In the genomic region with DNA sequence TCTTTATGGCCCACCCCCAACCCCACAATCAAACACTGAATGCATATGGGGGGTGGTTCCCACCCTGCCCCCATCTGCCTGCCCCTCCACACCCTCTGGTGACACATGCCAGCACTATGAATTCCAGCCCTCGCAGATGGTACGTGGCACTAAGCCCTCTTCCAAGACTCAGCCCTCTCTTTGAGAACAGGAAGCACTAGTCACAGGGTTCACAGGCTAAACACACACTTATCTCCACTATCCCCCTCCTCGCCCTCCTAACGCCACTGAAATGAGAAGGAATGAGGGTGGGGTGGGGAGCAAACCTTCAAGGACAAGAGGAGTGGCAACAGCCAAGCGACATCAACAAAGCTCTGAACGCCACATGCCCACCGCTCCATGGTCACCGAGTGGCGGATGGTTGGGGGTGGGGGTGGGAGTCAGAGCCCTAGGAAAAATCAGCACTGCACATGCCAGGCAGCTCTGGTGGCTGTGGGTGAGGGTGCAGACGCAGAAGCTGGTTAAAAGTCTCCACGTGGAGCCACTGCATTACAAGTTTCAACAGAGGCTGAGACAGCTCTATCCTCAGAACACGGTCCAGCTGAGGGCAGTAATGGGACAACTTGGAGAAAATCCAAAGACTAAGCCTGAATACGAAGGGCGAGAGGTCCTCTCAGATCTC, we compare ENCODE assay signal across 8 cellular contexts. TPM values are rescaled to one million over a fixed set of nuclear protein-coding genes. Genes with fewer than 3 reads are reported as not detected.
DNase-seq lines count a peak whose midpoint lies in the region; ATAC-seq and TF ChIP-seq lines count a peak whose summit lies in the region.

No MANE protein-coding gene starts in this region.

- peaks cover 41% of the 10 kb centered on the region for H3K36me3 ChIP-seq in osteoblast (ENCODE audit: insufficient read depth, low read length)

- peak overlapping the region; percentile 68 for H3K4me2 ChIP-seq in osteoblast (ENCODE audit: insufficient read depth, low read length)

- peak; percentile 98 for DNase-seq in AG10803 (ENCODE audit: low read depth)
- peak; percentile 94 for DNase-seq in fibroblast of villous mesenchyme (ENCODE audit: low read depth)
- DNase-seq in osteoblast (ENCODE audit: insufficient read length, low spot score, missing footprints) = peak; percentile 98
- DNase-seq in posterior vena cava (ENCODE audit: low spot score) = no peak
- DNase-seq in UCSD-AML1 (lab: John Stamatoyannopoulos, UW; ENCODE audit: unreplicated experiment) = no peak
- DNase-seq in COLO668 (lab: John Stamatoyannopoulos, UW; ENCODE audit: unreplicated experiment) = no peak
- no peak for DNase-seq in NCI-H2171 (lab: John Stamatoyannopoulos, UW)

- no peaks in the 10 kb centered on the region for H4K20me1 ChIP-seq in osteoblast (ENCODE audit: insufficient read depth, low read length)

- peak overlapping the region; percentile 95 for H3K27ac ChIP-seq in osteoblast (ENCODE audit: low read depth, low read length)

- intact Hi-C loops in posterior vena cava (cut with DNase I) = no loop called here

- H3K4me3 ChIP-seq in AG10803 (ENCODE audit: low read length) (peak overlapping the region; percentile 42), fibroblast of villous mesenchyme (ENCODE audit: low read depth, low read length) (no peak overlapping the region), osteoblast (ENCODE audit: insufficient read depth, low read length) (peak overlapping the region; percentile 46)

- no peaks in the 10 kb centered on the region for H3K27me3 ChIP-seq in osteoblast (ENCODE audit: insufficient read depth, low read length)

- TF ChIP-seq CTCF in AG10803 (conservative IDR thresholded peaks at IDR 0.05; ENCODE audit: low read length) (peak; percentile 55), fibroblast of villous mesenchyme (IDR thresholded peaks at IDR 0.05; ENCODE audit: insufficient read depth, low read depth, low read length) (peak; percentile 31), osteoblast (IDR thresholded peaks at IDR 0.05; ENCODE audit: extremely low read depth, low read depth, low read length) (peak; percentile 40)

- no peak overlapping the region for H2AFZ ChIP-seq in osteoblast (ENCODE audit: low read length)

- peaks cover 36% of the 10 kb centered on the region for H3K79me2 ChIP-seq in osteoblast (ENCODE audit: insufficient read depth, low read length)

- H3K9me3 ChIP-seq in osteoblast (ENCODE audit: low read depth, low read length) = no peaks in the 10 kb centered on the region

- peaks cover 37% of the 10 kb centered on the region for H3K4me1 ChIP-seq in osteoblast (ENCODE audit: insufficient read depth, low read length)

- ATAC-seq in SK-N-SH treated with all-trans-retinoic acid at 6 μM for 48 hours = peak; percentile 80

TF ChIP-seq in SK-N-SH treated with all-trans-retinoic acid at 6 μM for 48 hours, 23 proteins besides CTCF, POLR2A, EP300 and RAD21:
- TF ChIP-seq BACH2 (CRISPR knock-in tag; IDR thresholded peaks at IDR 0.05; ENCODE audit: borderline replicate concordance) = no peak
- no peak for TF ChIP-seq ZNF8 (CRISPR knock-in tag; IDR thresholded peaks at IDR 0.05)
- no peak for TF ChIP-seq ZC3H10 (CRISPR knock-in tag; IDR thresholded peaks at IDR 0.05)
- TF ChIP-seq, protein P1, sequence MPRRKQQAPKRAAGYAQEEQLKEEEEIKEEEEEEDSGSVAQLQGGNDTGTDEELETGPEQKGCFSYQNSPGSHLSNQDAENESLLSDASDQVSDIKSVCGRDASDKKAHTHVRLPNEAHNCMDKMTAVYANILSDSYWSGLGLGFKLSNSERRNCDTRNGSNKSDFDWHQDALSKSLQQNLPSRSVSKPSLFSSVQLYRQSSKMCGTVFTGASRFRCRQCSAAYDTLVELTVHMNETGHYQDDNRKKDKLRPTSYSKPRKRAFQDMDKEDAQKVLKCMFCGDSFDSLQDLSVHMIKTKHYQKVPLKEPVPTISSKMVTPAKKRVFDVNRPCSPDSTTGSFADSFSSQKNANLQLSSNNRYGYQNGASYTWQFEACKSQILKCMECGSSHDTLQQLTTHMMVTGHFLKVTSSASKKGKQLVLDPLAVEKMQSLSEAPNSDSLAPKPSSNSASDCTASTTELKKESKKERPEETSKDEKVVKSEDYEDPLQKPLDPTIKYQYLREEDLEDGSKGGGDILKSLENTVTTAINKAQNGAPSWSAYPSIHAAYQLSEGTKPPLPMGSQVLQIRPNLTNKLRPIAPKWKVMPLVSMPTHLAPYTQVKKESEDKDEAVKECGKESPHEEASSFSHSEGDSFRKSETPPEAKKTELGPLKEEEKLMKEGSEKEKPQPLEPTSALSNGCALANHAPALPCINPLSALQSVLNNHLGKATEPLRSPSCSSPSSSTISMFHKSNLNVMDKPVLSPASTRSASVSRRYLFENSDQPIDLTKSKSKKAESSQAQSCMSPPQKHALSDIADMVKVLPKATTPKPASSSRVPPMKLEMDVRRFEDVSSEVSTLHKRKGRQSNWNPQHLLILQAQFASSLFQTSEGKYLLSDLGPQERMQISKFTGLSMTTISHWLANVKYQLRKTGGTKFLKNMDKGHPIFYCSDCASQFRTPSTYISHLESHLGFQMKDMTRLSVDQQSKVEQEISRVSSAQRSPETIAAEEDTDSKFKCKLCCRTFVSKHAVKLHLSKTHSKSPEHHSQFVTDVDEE (CRISPR knock-in tag; IDR thresholded peaks at IDR 0.05) = no peak
- no peak for TF ChIP-seq ARNTL (CRISPR knock-in tag; IDR thresholded peaks at IDR 0.05; ENCODE audit: borderline replicate concordance, low read depth)

RNA-seq across cellular contexts. Expression of gene TMEM184B, which starts 33.6 kb away (rescaled TPM):
- 44.9 and 65.1 TPM in 2 replicates for total RNA-seq in fibroblast of villous mesenchyme
- total RNA-seq in osteoblast = 29.8 and 30.0 TPM in 2 replicates
- 10 to 100 TPM; 42.9 to 49.7 TPM for total RNA-seq in posterior vena cava

RNA-seq across cellular contexts. Expression of gene MAFF, which starts 37.4 kb away (rescaled TPM):
- total RNA-seq in fibroblast of villous mesenchyme = 17.1 and 19.4 TPM in 2 replicates
- 16.5 and 22.4 TPM in 2 replicates for total RNA-seq in osteoblast
- total RNA-seq in posterior vena cava = 10 to 100 TPM; 22.1 to 72.7 TPM

RNA-seq across cellular contexts. Expression of gene PLA2G6, which starts 57.6 kb away (rescaled TPM):
- total RNA-seq in fibroblast of villous mesenchyme (10.0 and 10.8 TPM in 2 replicates), osteoblast (12.3 and 17.7 TPM in 2 replicates), posterior vena cava (10 to 100 TPM; 13.7 to 14.3 TPM)

Comparison
In these comparisons a context has a peak if more than half of its experiments do, and no peak if none do; other contexts are left out.
1. DNase-seq: peak in AG10803 (single experiment), fibroblast of villous mesenchyme (single experiment) and osteoblast (single experiment); none in posterior vena cava (single experiment), UCSD-AML1 (single experiment), COLO668 (single experiment) and NCI-H2171 (single experiment).
2. Peak in every context shown above with its lines, with median percentiles within 50 percentile points of each other: CTCF ChIP-seq.